ENCODE assay signal across 10 cellular contexts in genomic region chr10:78960316-78960800, GRCh38.
DNase-seq lines count a peak whose midpoint lies in the region; ATAC-seq and TF ChIP-seq lines count a peak whose summit lies in the region.
"Had no signal": no experiment of that assay in that cellular context is flagged by ENCODE, and none has a peak within 500 bp of the region (broad histone marks: within the 10 kb centered on the region; RNA-seq: fewer than 3 reads in every experiment).

No MANE protein-coding gene starts in this region.

- 17% methylated on average over 7 of the region's 7 CpGs for WGBS in GM23248 (ENCODE audit: low coverage in 1 of 2, low lambda C conversion rate in 2 of 2, missing lambda C conversion rate in 2 of 2), 2 experiments

- H2AFZ ChIP-seq in GM23248 = no peak overlapping the region

- peak overlapping the region; percentile 57 for H3K9ac ChIP-seq in GM23248
- no peak overlapping the region for H3K9ac ChIP-seq in rectal smooth muscle tissue (ENCODE audit: low read length)

- H3K9me3 ChIP-seq in GM23248 (ENCODE audit: low read depth) = no peaks in the 10 kb centered on the region

- intact Hi-C loops in Right ventricle myocardium superior (cut with DNase I) = no loop called here

- H3F3A ChIP-seq in GM23248 (ENCODE audit: insufficient read depth) = peaks cover 15% of the 10 kb centered on the region

- H3K4me3 ChIP-seq in GM23248 = no peak overlapping the region
- H3K4me3 ChIP-seq in rectal smooth muscle tissue (ENCODE audit: low read length) = no peak overlapping the region

- H3K9me2 ChIP-seq in GM23248 (ENCODE audit: insufficient read depth) = no peaks in the 10 kb centered on the region

- H3K4me1 ChIP-seq in GM23248 (ENCODE audit: insufficient read depth) (peaks cover 3% of the 10 kb centered on the region), rectal smooth muscle tissue (ENCODE audit: control insufficient read depth, insufficient read depth, low read length) (peaks cover 14% of the 10 kb centered on the region)

- DNase-seq in GM23248 = peak; percentile 94
- DNase-seq in Right ventricle myocardium superior = peak; percentile 68
- DNase-seq in stimulated activated naive CD4-positive, alpha-beta T cell treated with Interleukin-2 at 50 U/mL for 16 hours (lab: John Stamatoyannopoulos, UW) = no peak
- DNase-seq: activated T-cell treated with anti-CD3 and anti-CD28 coated beads, Interleukin-2, amount 50 U/mL, for 72 hours; naive thymus-derived CD8-positive, alpha-beta T cell had no signal

- peak; percentile 60 for ATAC-seq in SK-N-SH treated with all-trans-retinoic acid at 6 μM for 48 hours
- peak; percentile 64 for ATAC-seq in Right ventricle myocardium superior (ENCODE audit: poor library complexity)
- ATAC-seq in GM21786 (IDR thresholded peaks at IDR 0.05; ENCODE audit: unreplicated experiment) = no peak
- ATAC-seq in HG02885 (IDR thresholded peaks at IDR 0.05; ENCODE audit: poor library complexity, unreplicated experiment) = no peak
- no peak for ATAC-seq in HG02840 (IDR thresholded peaks at IDR 0.05; ENCODE audit: low FRiP score, unreplicated experiment)
- ATAC-seq: activated T-cell treated with anti-CD3 and anti-CD28 coated beads, Interleukin-2, amount 50 U/mL, for 72 hours; naive thymus-derived CD8-positive, alpha-beta T cell had no signal

- H3K27me3 ChIP-seq in GM23248 (replicated peaks; ENCODE audit: insufficient read depth) (no peaks in the 10 kb centered on the region), rectal smooth muscle tissue (ENCODE audit: control insufficient read depth, insufficient read depth, low read length) (no peaks in the 10 kb centered on the region)

- no peaks in the 10 kb centered on the region for H3K79me2 ChIP-seq in GM23248 (ENCODE audit: insufficient read depth)

- H3K27ac ChIP-seq in GM23248 = peak overlapping the region; percentile 29; the same call in 1 of the 2 replicates
- peak overlapping the region; percentile 48 for H3K27ac ChIP-seq in rectal smooth muscle tissue (ENCODE audit: low read depth, low read length)

- H3K36me3 ChIP-seq in GM23248 (ENCODE audit: low read depth) = no peaks in the 10 kb centered on the region
- H3K36me3 ChIP-seq in rectal smooth muscle tissue (ENCODE audit: control insufficient read depth, insufficient read depth, low read length) = no peaks in the 10 kb centered on the region

- in situ Hi-C loops in GM23248 (cut with MboI) = no loop called here

- H3K4me2 ChIP-seq in GM23248 (ENCODE audit: unreplicated experiment) = peak overlapping the region; percentile 38

- H4K20me1 ChIP-seq in GM23248 (ENCODE audit: insufficient read depth) = no peaks in the 10 kb centered on the region

TF ChIP-seq in SK-N-SH treated with all-trans-retinoic acid at 6 μM for 48 hours, 23 proteins besides CTCF, POLR2A, EP300 and RAD21:
- no peak for TF ChIP-seq TOX (CRISPR knock-in tag; IDR thresholded peaks at IDR 0.05; ENCODE audit: borderline replicate concordance)
- TF ChIP-seq CSDC2 (CRISPR knock-in tag; IDR thresholded peaks at IDR 0.05) = no peak
- no peak for TF ChIP-seq ZC3H10 (CRISPR knock-in tag; IDR thresholded peaks at IDR 0.05)
- TF ChIP-seq POU6F1 (CRISPR knock-in tag; IDR thresholded peaks at IDR 0.05; ENCODE audit: borderline replicate concordance, low read depth) = no peak
- TF ChIP-seq PPARA (CRISPR knock-in tag; IDR thresholded peaks at IDR 0.05; ENCODE audit: borderline replicate concordance) = no peak
- 0 out of 2 replicates have a peak, but pooled peaks have one; percentile 51 for TF ChIP-seq CREB5 (CRISPR knock-in tag; IDR thresholded peaks at IDR 0.05; ENCODE audit: low read depth)
- no peak for TF ChIP-seq TSHZ2 (CRISPR knock-in tag; IDR thresholded peaks at IDR 0.05)
- TF ChIP-seq ZNF70 (CRISPR knock-in tag; IDR thresholded peaks at IDR 0.05) = 0 out of 2 replicates have a peak, but pooled peaks have one; percentile 56
- peak; percentile 61 for TF ChIP-seq ISL1 (CRISPR knock-in tag; IDR thresholded peaks at IDR 0.05)
TF ChIP-seq in SK-N-SH treated with all-trans-retinoic acid at 6 μM for 48 hours: peak in this region for 3.

Comparison
In these comparisons a context has a peak if more than half of its experiments do, and no peak if none do; other contexts are left out.
1. ATAC-seq: peak in SK-N-SH treated with all-trans-retinoic acid at 6 μM for 48 hours (single experiment) and Right ventricle myocardium superior (single experiment); none in GM21786 (single experiment), HG02885 (single experiment) and HG02840 (single experiment).